ENCODE assay signal across 22 cellular contexts in genomic region chr3:20108869-20109268, GRCh38.
DNase-seq lines count a peak whose midpoint lies in the region; ATAC-seq, FAIRE-seq and TF ChIP-seq lines count a peak whose summit lies in the region.
"Had no signal": no experiment of that assay in that cellular context is flagged by ENCODE, and none has a peak within 500 bp of the region (broad histone marks: within the 10 kb centered on the region; RNA-seq: fewer than 3 reads in every experiment).

No MANE protein-coding gene starts in this region.

- no peaks in the 10 kb centered on the region for H3K27me3 ChIP-seq in CD4-positive, alpha-beta memory T cell (ENCODE audit: insufficient read depth, low read length)
- H3K27me3 ChIP-seq in PC-3 (ENCODE audit: low read length) (no peaks in the 10 kb centered on the region), K562 (ENCODE audit: control insufficient read depth in 2 of 2, insufficient read depth in 2 of 2, low read length in 2 of 2) (no peaks in the 10 kb centered on the region)

- peak overlapping the region in 6 of 7 donors; percentile 5 to 74 (median 42) for H3K27ac Mint-ChIP-seq in CD4-positive, alpha-beta memory T cell
- H3K27ac Mint-ChIP-seq in natural killer cell = peak overlapping the region; percentile 51 to 61
- H3K27ac Mint-ChIP-seq: B cell; CD8-positive, alpha-beta T cell had no signal

- TF ChIP-seq CTCF in PC-3 (conservative IDR thresholded peaks at IDR 0.05; ENCODE audit: low read depth, low read length) (no peak), K562 (IDR thresholded peaks at IDR 0.05 in 2 of 3, conservative IDR thresholded peaks at IDR 0.05 in 1 of 3; ENCODE audit: insufficient read depth in 2 of 3, low read depth in 1 of 3, low read length in 3 of 3) (no peak), natural killer cell (IDR thresholded peaks at IDR 0.05) (no peak)

- H3K27me3 Mint-ChIP-seq in CD4-positive, alpha-beta memory T cell = no peaks in the 10 kb centered on the region
- no peaks in the 10 kb centered on the region for H3K27me3 Mint-ChIP-seq in natural killer cell (ENCODE audit: low read depth in 2 of 2)
- H3K27me3 Mint-ChIP-seq: B cell had no signal

- no peaks in the 10 kb centered on the region for H3K9me3 ChIP-seq in CD4-positive, alpha-beta memory T cell (ENCODE audit: control insufficient read depth in 1 of 2, low read length in 2 of 2)
- H3K9me3 ChIP-seq in PC-3 (ENCODE audit: low read length) = no peaks in the 10 kb centered on the region
- H3K9me3 ChIP-seq in K562 (replicated peaks; ENCODE audit: control insufficient read depth, insufficient read depth, low read depth, low read length) = no peaks in the 10 kb centered on the region
- H3K9me3 ChIP-seq: SK-N-SH had no signal

- H3K4me1 Mint-ChIP-seq in CD4-positive, alpha-beta memory T cell = peaks cover 24 to 60% (median 41%) of the 10 kb centered on the region in 4 donors
- H3K4me1 Mint-ChIP-seq in natural killer cell = peaks cover 50 to 54% of the 10 kb centered on the region in 2 donors

- H3K9me3 Mint-ChIP-seq in CD4-positive, alpha-beta memory T cell = no peaks in the 10 kb centered on the region
- H3K9me3 Mint-ChIP-seq in natural killer cell = no peaks in the 10 kb centered on the region
- H3K9me3 Mint-ChIP-seq: CD8-positive, alpha-beta T cell had no signal

- intact Hi-C loops in CD4-positive, alpha-beta memory T cell (cut with micrococcal nuclease) = loop anchor here (5.0 kb wide), 1 partner anchor 227 kb away; no protein-coding TSS in a partner anchor
- intact Hi-C loops in PC-3 (cut with micrococcal nuclease) = loop anchor here (1.0 kb wide), 1 partner anchor 77 kb away; the partner anchor contains the start of gene SGO1
- intact Hi-C loops in K562 (cut with micrococcal nuclease) = no loop called here
- intact Hi-C loops in natural killer cell (cut with micrococcal nuclease) = no loop called here

- no peaks in the 10 kb centered on the region for H3K79me2 ChIP-seq in PC-3 (ENCODE audit: low read length)
- no peaks in the 10 kb centered on the region for H3K79me2 ChIP-seq in K562 (ENCODE audit: control insufficient read depth, insufficient read depth, low read length)

- H3K4me2 ChIP-seq in PC-3 (ENCODE audit: low read length) (peak overlapping the region; percentile 62), K562 (ENCODE audit: insufficient read depth, low read length) (no peak overlapping the region)
- H3K4me2 ChIP-seq: SK-N-SH had no signal

- peak overlapping the region in 2 of 8 donors; percentile 36 to 47 for H3K4me3 Mint-ChIP-seq in CD4-positive, alpha-beta memory T cell
- H3K4me3 Mint-ChIP-seq in natural killer cell = no peak overlapping the region
- H3K4me3 Mint-ChIP-seq: B cell; CD8-positive, alpha-beta T cell had no signal

- 0 out of 2 replicates have a peak overlapping the region, but pooled peaks have one; percentile 8 for H3K9ac ChIP-seq in PC-3 (ENCODE audit: low read length)
- no peak overlapping the region for H3K9ac ChIP-seq in K562 (ENCODE audit: insufficient read depth in 1 of 2, low read depth in 2 of 2, low read length in 2 of 2)
- H3K9ac ChIP-seq: SK-N-SH had no signal

- TF ChIP-seq POLR2A in K562 (conservative IDR thresholded peaks at IDR 0.05) = no peak

- no peak for FAIRE-seq in K562 (lab: Jason Lieb, UNC)
- FAIRE-seq: D721Med, HTR-8/SVneo had no signal

- no peak overlapping the region for H3K4me3 ChIP-seq in CD4-positive, alpha-beta memory T cell (ENCODE audit: low read length in 2 of 2)
- no peak overlapping the region for H3K4me3 ChIP-seq in PC-3 (ENCODE audit: low read length)
- no peak overlapping the region for H3K4me3 ChIP-seq in K562

- peaks cover 22% of the 10 kb centered on the region for H3K36me3 ChIP-seq in CD4-positive, alpha-beta memory T cell (ENCODE audit: insufficient read depth, low read length)
- H3K36me3 ChIP-seq in PC-3 (ENCODE audit: low read depth, low read length) (no peaks in the 10 kb centered on the region), K562 (ENCODE audit: control insufficient read depth, insufficient read depth, low read length) (peaks cover 15% of the 10 kb centered on the region; the same call in 1 of the 3 replicates)

- no peaks in the 10 kb centered on the region for H3K9me2 ChIP-seq in PC-3 (replicated peaks; ENCODE audit: low read length)
- H3K9me2 ChIP-seq: SK-N-SH had no signal

- TF ChIP-seq EP300 in K562 (IDR thresholded peaks at IDR 0.05; ENCODE audit: low read length) = no peak

- no peak for DNase-seq in CD4-positive, alpha-beta memory T cell
- DNase-seq in PC-3 (peak; percentile 89), K562 (ENCODE audit: extremely low read depth in 1 of 4, low spot score in 3 of 4) (no peak), natural killer cell (no peak), hepatic stellate cell (ENCODE audit: low spot score) (no peak)
- DNase-seq: CD8-positive, alpha-beta T cell; DMS79; H7; NCI-H1436 treated with DMSO at 0.1 percent for 48 hours; NCI-H2029 treated with DMSO at 0.1 percent for 48 hours; NCI-H2171 treated with DMSO at 0.1 percent for 48 hours; NCI-H446 treated with DMSO at 0.1 percent for 48 hours; NCI-H748 treated with DMSO at 0.1 percent for 48 hours; SK-N-SH had no signal

- no peak overlapping the region for H2AFZ ChIP-seq in PC-3 (ENCODE audit: low read length)
- H2AFZ ChIP-seq in K562 (ENCODE audit: low read depth, low read length) = 0 out of 2 replicates have a peak overlapping the region, but pooled peaks have one; percentile 1

- H3K27ac ChIP-seq in CD4-positive, alpha-beta memory T cell (ENCODE audit: low read depth, low read length) = no peak overlapping the region
- H3K27ac ChIP-seq in PC-3 (ENCODE audit: low read length) = peak overlapping the region; percentile 66
- H3K27ac ChIP-seq in K562 (ENCODE audit: extremely low read depth, low read depth, low read length) = no peak overlapping the region
- H3K27ac ChIP-seq: HL-60 had no signal

- TF ChIP-seq RAD21 in K562 (CRISPR knock-in tag; conservative IDR thresholded peaks at IDR 0.05 in 1 of 2, IDR thresholded peaks at IDR 0.05 in 1 of 2) = no peak

- H3K4me1 ChIP-seq in CD4-positive, alpha-beta memory T cell (ENCODE audit: insufficient read depth, low read length) = peaks cover 54% of the 10 kb centered on the region
- H3K4me1 ChIP-seq in PC-3 (ENCODE audit: insufficient read depth, low read length) (peaks cover 32% of the 10 kb centered on the region), K562 (replicated peaks in 1 of 2; ENCODE audit: control insufficient read depth in 2 of 2, insufficient read depth in 2 of 2, low read length in 2 of 2) (peaks cover 0 to 4% of the 10 kb centered on the region in 2 experiments; a peak in 3 of 5 replicates)

- ATAC-seq in PC-3 = peak; percentile 83
- no peak; the same call in 2 of the 3 replicates for ATAC-seq in K562
- no peak for ATAC-seq in natural killer cell
- ATAC-seq in GM19455 (IDR thresholded peaks at IDR 0.05; ENCODE audit: unreplicated experiment) = no peak
- ATAC-seq in HG03280 (IDR thresholded peaks at IDR 0.05; ENCODE audit: unreplicated experiment) = no peak
- ATAC-seq in GM19328 (IDR thresholded peaks at IDR 0.05; ENCODE audit: unreplicated experiment) = no peak
- ATAC-seq: CD8-positive, alpha-beta T cell; Right ventricle myocardium inferior had no signal

- in situ Hi-C loops in K562 (cut with MboI) = no loop called here

- CTCF ChIA-PET in CD4-positive, alpha-beta memory T cell (lab: Charles Lee; ENCODE audit: partially characterized antibody) = interaction anchor here (1.1 kb wide), 1 partner anchor 9 kb away, joined by 3 read pairs; no protein-coding TSS in a partner anchor
- CTCF ChIA-PET in PC-3 (lab: Charles Lee) (no interaction called here), K562 (lab: Yijun Ruan, JAX; ENCODE audit: low intra/inter-chr PET ratio) (no interaction called here)

- H3F3A ChIP-seq in PC-3 (ENCODE audit: low read length, unreplicated experiment) = no peaks in the 10 kb centered on the region

- BruUV-seq in PC-3 (replicated peaks; lab: Mats Ljungman, UMichigan) = no TSS peak
- no TSS peak for BruUV-seq in K562 (replicated peaks; lab: Mats Ljungman, UMichigan)

- no peaks in the 10 kb centered on the region for H3K9me1 ChIP-seq in K562 (ENCODE audit: control insufficient read depth, insufficient read depth, low read length)

- H3K36me3 Mint-ChIP-seq in CD4-positive, alpha-beta memory T cell = peaks cover 53 to 60% of the 10 kb centered on the region in 2 donors
- H3K36me3 Mint-ChIP-seq in natural killer cell = peaks cover 7% of the 10 kb centered on the region

- whole genome bisulfite sequencing in K562 (ENCODE audit: insufficient coverage, low coverage, missing lambda C conversion rate) = 5% methylated on average over 2 of the region's 2 CpGs

- POLR2A ChIA-PET in CD4-positive, alpha-beta memory T cell (lab: Charles Lee; ENCODE audit: partially characterized antibody) = interaction anchor here (1.2 to 1.3 kb wide), 2 partner anchors 28 to 68 kb away, joined by 3 to 4 read pairs; no protein-coding TSS in a partner anchor
- POLR2A ChIA-PET in PC-3 (lab: Charles Lee; ENCODE audit: unreplicated experiment) = no interaction called here
- POLR2A ChIA-PET in K562 (lab: Yijun Ruan, JAX) = interaction anchor here (1.0 kb wide), 2 partner anchors 14 to 47 kb away, joined by 3 to 4 read pairs; no protein-coding TSS in a partner anchor

- H4K20me1 ChIP-seq in PC-3 (ENCODE audit: low read length) (no peaks in the 10 kb centered on the region), K562 (replicated peaks; ENCODE audit: control insufficient read depth, insufficient read depth, low read length) (no peaks in the 10 kb centered on the region)

TF ChIP-seq in K562, 482 proteins besides CTCF, POLR2A, EP300 and RAD21 (continues in another document):
- TF ChIP-seq CEBPB (tag; IDR thresholded peaks at IDR 0.05) (peak; percentile 71), CEBPG (CRISPR knock-in tag; IDR thresholded peaks at IDR 0.05) (no peak), CEBPG (tag; conservative IDR thresholded peaks at IDR 0.05 in 1 of 2, IDR thresholded peaks at IDR 0.05 in 1 of 2) (peak; percentile 19 to 47; a peak in 2 of 4 replicates), FOSL1 (tag; conservative IDR thresholded peaks at IDR 0.05) (peak; percentile 52)

Comparison
In these comparisons a context has a peak if more than half of its experiments do, and no peak if none do; other contexts are left out.
1. intact Hi-C loops: an anchor here in CD4-positive, alpha-beta memory T cell (5.0 kb wide) and PC-3 (1.0 kb wide); none called in K562 and natural killer cell.